In genomic region chr2:193505620-193506019, GRCh38 we compare ENCODE assay signal across 1 cellular context.
TF ChIP-seq lines count a peak whose summit lies in the region.

No MANE protein-coding gene starts in this region.

TF ChIP-seq in GM12878, 131 proteins besides CTCF, POLR2A, EP300 and RAD21 (continued from another document):
- TF ChIP-seq REST (IDR thresholded peaks at IDR 0.05; ENCODE audit: low read depth, low read length), result no peak
- no peak for TF ChIP-seq LARP7 (IDR thresholded peaks at IDR 0.05)
- TF ChIP-seq KLF5 (IDR thresholded peaks at IDR 0.05; ENCODE audit: partially characterized antibody), result no peak
- TF ChIP-seq NKRF (conservative IDR thresholded peaks at IDR 0.05), result no peak
- TF ChIP-seq SPI1 (IDR thresholded peaks at IDR 0.05; ENCODE audit: borderline replicate concordance, insufficient read depth, low read depth, low read length), result no peak
- TF ChIP-seq ZBED1 (IDR thresholded peaks at IDR 0.05; ENCODE audit: borderline replicate concordance), result no peak
